9 cellular contexts compared by ENCODE assay signal in genomic region chr9:84264307-84264706, GRCh38.
"Had no signal": no experiment of that assay in that cellular context is flagged by ENCODE, and none has a peak within 500 bp of the region (broad histone marks: within the 10 kb centered on the region; RNA-seq: fewer than 3 reads in every experiment).

No MANE protein-coding gene starts in this region.

- ATAC-seq: HepG2 had no signal

- H3K9ac ChIP-seq: GM23248 had no signal

- FAIRE-seq: H54, HepG2 had no signal

- H3K27ac ChIP-seq: GM23248, HL-60 had no signal

- H3K4me3 ChIP-seq: GM23248 had no signal

- DNase-seq: GM23248, GOT3, H9, HCEC 1CT, HFFc6, KG1 had no signal

- H2AFZ ChIP-seq: GM23248 had no signal
